In genomic region chr10:119375574-119376265, GRCh38 we compare ENCODE assay signal across 12 cellular contexts.
DNase-seq lines count a peak whose midpoint lies in the region; ATAC-seq and TF ChIP-seq lines count a peak whose summit lies in the region.
"Had no signal": no experiment of that assay in that cellular context is flagged by ENCODE, and none has a peak within 500 bp of the region (broad histone marks: within the 10 kb centered on the region; RNA-seq: fewer than 3 reads in every experiment).

No MANE protein-coding gene starts in this region.

- H3K36me3 ChIP-seq in lower lobe of right lung = peaks cover 5% of the 10 kb centered on the region
- no peaks in the 10 kb centered on the region for H3K36me3 ChIP-seq in aorta (ENCODE audit: control insufficient read depth in 1 of 2, insufficient read depth in 2 of 2, low read length in 1 of 2)

- no peak for TF ChIP-seq CTCF in lower lobe of right lung (IDR thresholded peaks at IDR 0.05)

- intact Hi-C loops in lower lobe of right lung (cut with DNase I) (no loop called here), aorta (cut with DNase I) (no loop called here)

- H3K9me3 ChIP-seq in lower lobe of right lung (no peaks in the 10 kb centered on the region), aorta (ENCODE audit: control insufficient read depth, low read length) (no peaks in the 10 kb centered on the region)

- DNase-seq in NCI-H2227 (lab: John Stamatoyannopoulos, UW; ENCODE audit: unreplicated experiment) (peak; percentile 27), NCI-H2227 treated with DMSO at 0.1 percent for 48 hours (lab: John Stamatoyannopoulos, UW) (no peak), epidermal melanocyte (ENCODE audit: insufficient read length, low spot score) (peak; percentile 58), lower lobe of right lung (peak; percentile 43), aorta (peak; percentile 21 to 24), NCI-H2029 treated with DMSO at 0.1 percent for 48 hours (lab: John Stamatoyannopoulos, UW) (no peak)
- DNase-seq: foreskin melanocyte, H9, mammary epithelial cell had no signal

- WGBS in aorta, 2 donors = 56 to 60% methylated on average over 7 of the region's 7 CpGs

- H3K27me3 ChIP-seq in lower lobe of right lung (ENCODE audit: low read depth) (no peaks in the 10 kb centered on the region), aorta (ENCODE audit: control insufficient read depth in 1 of 2, insufficient read depth in 2 of 2, low read length in 1 of 2) (no peaks in the 10 kb centered on the region)

- H3K4me1 ChIP-seq in lower lobe of right lung (peaks cover 59% of the 10 kb centered on the region), aorta (ENCODE audit: control insufficient read depth in 1 of 2, insufficient read depth in 2 of 2, low read length in 2 of 2) (peaks cover 0 to 4% of the 10 kb centered on the region in 2 donors)

- H3K4me3 ChIP-seq in lower lobe of right lung (no peak overlapping the region), aorta (ENCODE audit: low read length in 2 of 2) (no peak overlapping the region)
- H3K4me3 ChIP-seq: skin epidermis had no signal

- peak; percentile 33 to 37 for ATAC-seq in lower lobe of right lung
- ATAC-seq in aorta (ENCODE audit: low FRiP score) = no peak
- ATAC-seq in HG03342 (IDR thresholded peaks at IDR 0.05; ENCODE audit: unreplicated experiment) = no peak
- ATAC-seq in SK-N-SH treated with all-trans-retinoic acid at 6 μM for 48 hours = no peak

- peak overlapping the region; percentile 9 for H3K27ac ChIP-seq in lower lobe of right lung
- no peak overlapping the region for H3K27ac ChIP-seq in aorta (ENCODE audit: low read depth in 1 of 2, low read length in 2 of 2)

TF ChIP-seq in SK-N-SH treated with all-trans-retinoic acid at 6 μM for 48 hours, 23 proteins besides CTCF, POLR2A, EP300 and RAD21:
- no peak for TF ChIP-seq OSR1 (CRISPR knock-in tag; IDR thresholded peaks at IDR 0.05)
- TF ChIP-seq PPARA (CRISPR knock-in tag; IDR thresholded peaks at IDR 0.05; ENCODE audit: borderline replicate concordance) = no peak
- no peak for TF ChIP-seq POU6F1 (CRISPR knock-in tag; IDR thresholded peaks at IDR 0.05; ENCODE audit: borderline replicate concordance, low read depth)
- no peak for TF ChIP-seq CSDC2 (CRISPR knock-in tag; IDR thresholded peaks at IDR 0.05)
- no peak for TF ChIP-seq CSRNP3 (CRISPR knock-in tag; IDR thresholded peaks at IDR 0.05)
- TF ChIP-seq TCF4 (CRISPR knock-in tag; IDR thresholded peaks at IDR 0.05; ENCODE audit: borderline replicate concordance) = no peak
- TF ChIP-seq BACH2 (CRISPR knock-in tag; IDR thresholded peaks at IDR 0.05; ENCODE audit: borderline replicate concordance) = no peak
TF ChIP-seq in SK-N-SH treated with all-trans-retinoic acid at 6 μM for 48 hours: peak in this region for 0.

Comparison
In these comparisons a context has a peak if more than half of its experiments do, and no peak if none do; other contexts are left out.
1. DNase-seq: peak in NCI-H2227 (single experiment), epidermal melanocyte (single experiment), lower lobe of right lung (single experiment) and aorta (2 of 2); none in NCI-H2227 treated with DMSO at 0.1 percent for 48 hours (single experiment) and NCI-H2029 treated with DMSO at 0.1 percent for 48 hours (single experiment).
2. ATAC-seq: peak in lower lobe of right lung (2 of 2); none in aorta (single experiment), HG03342 (single experiment) and SK-N-SH treated with all-trans-retinoic acid at 6 μM for 48 hours (single experiment).